ENCODE assay signal across 8 cellular contexts in genomic region chr4:168569066-168569908, GRCh38.
DNase-seq lines count a peak whose midpoint lies in the region; ATAC-seq and TF ChIP-seq lines count a peak whose summit lies in the region.

No MANE protein-coding gene starts in this region.

- no peaks in the 10 kb centered on the region for H4K20me1 ChIP-seq in H9 (ENCODE audit: control insufficient read depth, insufficient read depth, insufficient read length)

- no peak overlapping the region for H4K8ac ChIP-seq in H9 (replicated peaks; ENCODE audit: insufficient read length, low read depth, low read length)

- H3K56ac ChIP-seq in H9 (ENCODE audit: insufficient read length, low read depth, low read length): no peak overlapping the region

- no peaks in the 10 kb centered on the region for H3K27me3 ChIP-seq in H9 (ENCODE audit: insufficient read depth, low read length)

- CTCF ChIA-PET in activated naive CD4-positive, alpha-beta T cell treated with anti-CD3 and anti-CD28 coated beads for 36 hours (lab: Charles Lee): no interaction called here

- H4K5ac ChIP-seq in H9 (ENCODE audit: insufficient read length, low read depth, low read length): no peak overlapping the region

- peak; percentile 62 for ATAC-seq in SK-N-SH treated with all-trans-retinoic acid at 6 μM for 48 hours
- peak; percentile 94 for ATAC-seq in left ventricle myocardium superior
- ATAC-seq in HG02642 (IDR thresholded peaks at IDR 0.05; ENCODE audit: poor library complexity, unreplicated experiment): no peak

- no peaks in the 10 kb centered on the region for H3K23me2 ChIP-seq in H9 (ENCODE audit: insufficient read length, low read depth, low read length, poor library complexity, severe bottlenecking)

- no CpG with 5 or more reads among the region's 8 CpGs for WGBS in H9 (ENCODE audit: extremely low coverage, insufficient read length, low lambda C conversion rate)

- peaks cover 11% of the 10 kb centered on the region for H3K4me1 Mint-ChIP-seq in activated naive CD4-positive, alpha-beta T cell treated with anti-CD3 and anti-CD28 coated beads for 36 hours (ENCODE audit: low read depth)
- H3K4me1 Mint-ChIP-seq in type B pancreatic cell (ENCODE audit: unreplicated experiment) (peaks cover 32% of the 10 kb centered on the region), H9 (peaks cover 2 to 5% of the 10 kb centered on the region in 2 experiments)

- no peak overlapping the region for H3K4me3 Mint-ChIP-seq in activated naive CD4-positive, alpha-beta T cell treated with anti-CD3 and anti-CD28 coated beads for 36 hours
- H3K4me3 Mint-ChIP-seq in type B pancreatic cell (peak overlapping the region; percentile 49), H9 (no peak overlapping the region)

- TF ChIP-seq CTCF in type B pancreatic cell (conservative IDR thresholded peaks at IDR 0.05): no peak
- no peak for TF ChIP-seq CTCF in H9 (conservative IDR thresholded peaks at IDR 0.05)

- H2BK120ac ChIP-seq in H9 (ENCODE audit: low read depth, low read length, poor library complexity, severe bottlenecking): no peak overlapping the region

- H3K14ac ChIP-seq in H9 (ENCODE audit: insufficient read depth, low read length): no peak overlapping the region

- peak; percentile 30 for DNase-seq in activated naive CD4-positive, alpha-beta T cell treated with anti-CD3 and anti-CD28 coated beads for 36 hours
- DNase-seq in activated naive CD4-positive, alpha-beta T cell (lab: John Stamatoyannopoulos, UW): no peak
- DNase-seq in left ventricle myocardium superior: no peak
- no peak for DNase-seq in type B pancreatic cell (ENCODE audit: extremely low spot score, unreplicated experiment)
- no peak for DNase-seq in H9
- DNase-seq in cortex of kidney (lab: John Stamatoyannopoulos, UW): no peak

- peaks cover 2% of the 10 kb centered on the region for H3K9me3 Mint-ChIP-seq in activated naive CD4-positive, alpha-beta T cell treated with anti-CD3 and anti-CD28 coated beads for 36 hours
- H3K9me3 Mint-ChIP-seq in type B pancreatic cell (peaks cover 4% of the 10 kb centered on the region), H9 (no peaks in the 10 kb centered on the region)

- H2BK12ac ChIP-seq in H9 (ENCODE audit: insufficient read length, low read depth, low read length): no peak overlapping the region

- H2BK5ac ChIP-seq in H9 (ENCODE audit: insufficient read length, low read length): no peak overlapping the region

- no peak overlapping the region for H3T11ph ChIP-seq in H9 (ENCODE audit: low read length)

- no peak overlapping the region for H3K9ac ChIP-seq in H9 (ENCODE audit: extremely low read depth, insufficient read length, low read length)

- no peak overlapping the region for H3K4ac ChIP-seq in H9 (ENCODE audit: low read depth, low read length)

- H2AK5ac ChIP-seq in H9 (ENCODE audit: insufficient read length, low read length): no peak overlapping the region

- no peaks in the 10 kb centered on the region for H3K36me3 Mint-ChIP-seq in activated naive CD4-positive, alpha-beta T cell treated with anti-CD3 and anti-CD28 coated beads for 36 hours (ENCODE audit: low read depth)
- H3K36me3 Mint-ChIP-seq in type B pancreatic cell (no peaks in the 10 kb centered on the region), H9 (ENCODE audit: insufficient read depth in 1 of 3, low read depth in 3 of 3) (no peaks in the 10 kb centered on the region)

- no peak overlapping the region for H2BK15ac ChIP-seq in H9 (ENCODE audit: low read depth, low read length)

- no peaks in the 10 kb centered on the region for H3K79me2 ChIP-seq in H9 (ENCODE audit: insufficient read depth, low read length)

- H2BK20ac ChIP-seq in H9 (ENCODE audit: low read depth, low read length, poor library complexity, severe bottlenecking): no peak overlapping the region

- H3K23ac ChIP-seq in H9 (ENCODE audit: insufficient read length, low read depth, low read length): no peak overlapping the region

- H3K27ac ChIP-seq in H9 (ENCODE audit: insufficient read length, low read depth, low read length): no peak overlapping the region

- H2AFZ ChIP-seq in H9 (ENCODE audit: low read length): no peak overlapping the region

- no peak overlapping the region for H3K18ac ChIP-seq in H9 (ENCODE audit: insufficient read length, low read depth, low read length)

- no peaks in the 10 kb centered on the region for H3K79me1 ChIP-seq in H9 (ENCODE audit: insufficient read depth, low read depth, low read length, poor library complexity, severe bottlenecking)

- H3K27me3 Mint-ChIP-seq in activated naive CD4-positive, alpha-beta T cell treated with anti-CD3 and anti-CD28 coated beads for 36 hours (ENCODE audit: low read depth): no peaks in the 10 kb centered on the region
- no peaks in the 10 kb centered on the region for H3K27me3 Mint-ChIP-seq in type B pancreatic cell
- peaks cover 3% of the 10 kb centered on the region for H3K27me3 Mint-ChIP-seq in H9 (ENCODE audit: low read depth)

- H3K27ac Mint-ChIP-seq in activated naive CD4-positive, alpha-beta T cell treated with anti-CD3 and anti-CD28 coated beads for 36 hours: no peak overlapping the region
- H3K27ac Mint-ChIP-seq in type B pancreatic cell: peak overlapping the region; percentile 82
- no peak overlapping the region for H3K27ac Mint-ChIP-seq in H9

- intact Hi-C loops in activated naive CD4-positive, alpha-beta T cell treated with anti-CD3 and anti-CD28 coated beads for 36 hours (cut with micrococcal nuclease): no loop called here
- intact Hi-C loops in left ventricle myocardium superior (cut with micrococcal nuclease): no loop called here

- H3K4me2 ChIP-seq in H9 (ENCODE audit: insufficient read depth, insufficient read length, low read length): no peak overlapping the region

- H4K91ac ChIP-seq in H9 (ENCODE audit: insufficient read length, low read depth, low read length): no peak overlapping the region

- H3K4me1 ChIP-seq in H9 (ENCODE audit: insufficient read depth, low read length): no peaks in the 10 kb centered on the region

- H3K9me3 ChIP-seq in H9 (ENCODE audit: control insufficient read depth, low read depth, low read length): no peaks in the 10 kb centered on the region

TF ChIP-seq in SK-N-SH treated with all-trans-retinoic acid at 6 μM for 48 hours, 23 proteins besides CTCF, POLR2A, EP300 and RAD21:
- TF ChIP-seq OSR1 (CRISPR knock-in tag; IDR thresholded peaks at IDR 0.05) (no peak), SNAI2 (CRISPR knock-in tag; IDR thresholded peaks at IDR 0.05) (no peak), ZNF8 (CRISPR knock-in tag; IDR thresholded peaks at IDR 0.05) (no peak), ZNF565 (CRISPR knock-in tag; conservative IDR thresholded peaks at IDR 0.05; ENCODE audit: low read depth) (no peak), TSHZ2 (CRISPR knock-in tag; IDR thresholded peaks at IDR 0.05) (no peak), ZNF70 (CRISPR knock-in tag; IDR thresholded peaks at IDR 0.05) (no peak)
